9 cellular contexts compared by ENCODE assay signal in the genomic region with DNA sequence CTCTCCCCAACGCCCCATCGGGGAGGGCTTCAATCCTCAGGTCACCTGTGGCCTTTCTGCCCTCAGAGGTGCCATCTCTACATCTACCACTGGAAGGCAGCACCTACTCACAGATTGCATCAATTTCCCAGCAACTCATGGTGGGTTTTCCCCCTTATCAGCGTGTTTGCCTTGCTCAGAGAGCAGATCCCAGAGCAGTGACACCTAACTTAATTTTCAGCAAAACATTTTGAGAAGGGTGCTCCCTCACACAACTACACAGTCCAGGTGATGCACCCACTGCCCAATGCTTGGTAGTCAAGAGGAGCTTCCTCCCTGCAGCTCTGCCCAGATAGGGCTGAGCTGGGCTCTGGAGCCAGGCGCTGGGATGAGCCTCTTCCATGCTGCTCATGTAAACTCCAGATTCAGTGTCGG. TPM values are rescaled to one million over a fixed set of nuclear protein-coding genes. Genes with fewer than 3 reads are reported as not detected.
DNase-seq lines count a peak whose midpoint lies in the region; ATAC-seq, FAIRE-seq and TF ChIP-seq lines count a peak whose summit lies in the region.
"Had no signal": no experiment of that assay in that cellular context is flagged by ENCODE, and none has a peak within 500 bp of the region (broad histone marks: within the 10 kb centered on the region; RNA-seq: fewer than 3 reads in every experiment).

No MANE protein-coding gene starts in this region.

- peak; percentile 90 for FAIRE-seq in GM12891 (lab: Jason Lieb, UNC)
- peak; percentile 13 for FAIRE-seq in HTR-8/SVneo (lab: Jason Lieb, UNC)

- DNase-seq in GM12891 (ENCODE audit: insufficient read length, low spot score) (no peak), HTR-8/SVneo (ENCODE audit: insufficient read length, low spot score) (no peak), fibroblast of mammary gland (ENCODE audit: low read depth) (peak; percentile 5), glomerular visceral epithelial cell (ENCODE audit: extremely low spot score) (no peak), cortex of kidney (lab: John Stamatoyannopoulos, UW) (no peak)
- no peak for DNase-seq in stimulated activated naive CD4-positive, alpha-beta T cell treated with Interleukin-2 at 50 U/mL for 16 hours (lab: John Stamatoyannopoulos, UW)

- peak; percentile 83 for ATAC-seq in GM21447 (IDR thresholded peaks at IDR 0.05; ENCODE audit: unreplicated experiment)
- no peak for ATAC-seq in activated CD4-positive, CD25-positive, alpha-beta regulatory T cell treated with anti-CD3 and anti-CD28 coated beads, Interleukin-2, amount 50 U/mL, for 24 hours

- no peak for TF ChIP-seq POLR2A in GM12891 (IDR thresholded peaks at IDR 0.05; ENCODE audit: low read depth, low read length)

- no peak overlapping the region for H3K4me3 ChIP-seq in fibroblast of mammary gland (ENCODE audit: control insufficient read depth, low read depth, low read length)
- H3K4me3 ChIP-seq: SJSA1 had no signal

- TF ChIP-seq CTCF in fibroblast of mammary gland (conservative IDR thresholded peaks at IDR 0.05; ENCODE audit: control insufficient read depth, insufficient read depth, low read depth, low read length) = peak; percentile 43

TF ChIP-seq in GM12891, 5 proteins besides CTCF, POLR2A, EP300 and RAD21:
- no peak for TF ChIP-seq POU2F2 (IDR thresholded peaks at IDR 0.05; ENCODE audit: low read depth, low read length)
- TF ChIP-seq SPI1 (IDR thresholded peaks at IDR 0.05; ENCODE audit: low read depth, low read length) = no peak
- TF ChIP-seq POLR2AphosphoS5 (IDR thresholded peaks at IDR 0.05; ENCODE audit: low read depth, low read length) = no peak
- TF ChIP-seq TAF1 (IDR thresholded peaks at IDR 0.05; ENCODE audit: low read depth, low read length) = no peak
- TF ChIP-seq PAX5 (IDR thresholded peaks at IDR 0.05; ENCODE audit: insufficient read depth, low read length, severe bottlenecking) = no peak

RNA-seq across cellular contexts. Expression of a gene that starts 48.2 kb away (rescaled TPM):
- polyA plus RNA-seq in GM12891 (2012; ENCODE audit: low read depth, missing spikeins) = 0.27 TPM
